In the genomic region with DNA sequence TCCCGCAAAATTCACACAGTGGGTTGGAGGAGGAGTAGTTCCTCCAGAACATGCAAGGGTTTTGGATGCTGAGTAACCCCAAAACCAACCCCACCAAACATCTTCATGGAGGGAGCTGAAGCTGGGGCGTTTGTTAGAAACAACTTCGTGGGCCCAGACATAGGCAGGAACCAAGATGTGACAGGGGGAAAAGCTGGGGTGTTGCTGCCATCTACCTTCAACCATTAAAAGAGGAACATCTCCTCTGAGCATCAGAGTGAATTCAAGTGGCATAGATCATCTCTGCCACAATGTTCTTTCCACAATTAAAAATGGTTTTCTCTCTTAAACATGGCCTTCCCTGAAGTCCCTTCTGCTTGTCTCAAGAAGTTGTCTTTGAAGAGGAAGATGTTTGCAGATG, we compare ENCODE assay signal across 3 cellular contexts.
TF ChIP-seq lines count a peak whose summit lies in the region.

No MANE protein-coding gene starts in this region.

TF ChIP-seq in Ishikawa, 13 proteins besides CTCF, POLR2A, EP300 and RAD21 (continued from another document):
- TF ChIP-seq, protein P1, sequence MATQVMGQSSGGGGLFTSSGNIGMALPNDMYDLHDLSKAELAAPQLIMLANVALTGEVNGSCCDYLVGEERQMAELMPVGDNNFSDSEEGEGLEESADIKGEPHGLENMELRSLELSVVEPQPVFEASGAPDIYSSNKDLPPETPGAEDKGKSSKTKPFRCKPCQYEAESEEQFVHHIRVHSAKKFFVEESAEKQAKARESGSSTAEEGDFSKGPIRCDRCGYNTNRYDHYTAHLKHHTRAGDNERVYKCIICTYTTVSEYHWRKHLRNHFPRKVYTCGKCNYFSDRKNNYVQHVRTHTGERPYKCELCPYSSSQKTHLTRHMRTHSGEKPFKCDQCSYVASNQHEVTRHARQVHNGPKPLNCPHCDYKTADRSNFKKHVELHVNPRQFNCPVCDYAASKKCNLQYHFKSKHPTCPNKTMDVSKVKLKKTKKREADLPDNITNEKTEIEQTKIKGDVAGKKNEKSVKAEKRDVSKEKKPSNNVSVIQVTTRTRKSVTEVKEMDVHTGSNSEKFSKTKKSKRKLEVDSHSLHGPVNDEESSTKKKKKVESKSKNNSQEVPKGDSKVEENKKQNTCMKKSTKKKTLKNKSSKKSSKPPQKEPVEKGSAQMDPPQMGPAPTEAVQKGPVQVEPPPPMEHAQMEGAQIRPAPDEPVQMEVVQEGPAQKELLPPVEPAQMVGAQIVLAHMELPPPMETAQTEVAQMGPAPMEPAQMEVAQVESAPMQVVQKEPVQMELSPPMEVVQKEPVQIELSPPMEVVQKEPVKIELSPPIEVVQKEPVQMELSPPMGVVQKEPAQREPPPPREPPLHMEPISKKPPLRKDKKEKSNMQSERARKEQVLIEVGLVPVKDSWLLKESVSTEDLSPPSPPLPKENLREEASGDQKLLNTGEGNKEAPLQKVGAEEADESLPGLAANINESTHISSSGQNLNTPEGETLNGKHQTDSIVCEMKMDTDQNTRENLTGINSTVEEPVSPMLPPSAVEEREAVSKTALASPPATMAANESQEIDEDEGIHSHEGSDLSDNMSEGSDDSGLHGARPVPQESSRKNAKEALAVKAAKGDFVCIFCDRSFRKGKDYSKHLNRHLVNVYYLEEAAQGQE (IDR thresholded peaks at IDR 0.05; ENCODE audit: low read depth) = no peak
- TF ChIP-seq TCF12 (IDR thresholded peaks at IDR 0.05; ENCODE audit: low read depth) (no peak), USF1 (IDR thresholded peaks at IDR 0.05) (no peak), ZBTB7A (IDR thresholded peaks at IDR 0.05; ENCODE audit: low read depth) (no peak)
- TF ChIP-seq, protein P2, sequence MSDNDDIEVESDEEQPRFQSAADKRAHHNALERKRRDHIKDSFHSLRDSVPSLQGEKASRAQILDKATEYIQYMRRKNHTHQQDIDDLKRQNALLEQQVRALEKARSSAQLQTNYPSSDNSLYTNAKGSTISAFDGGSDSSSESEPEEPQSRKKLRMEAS (IDR thresholded peaks at IDR 0.05) = no peak

TF ChIP-seq in K562, 482 proteins besides CTCF, POLR2A, EP300 and RAD21 (continues in another document):
- TF ChIP-seq, protein P3, sequence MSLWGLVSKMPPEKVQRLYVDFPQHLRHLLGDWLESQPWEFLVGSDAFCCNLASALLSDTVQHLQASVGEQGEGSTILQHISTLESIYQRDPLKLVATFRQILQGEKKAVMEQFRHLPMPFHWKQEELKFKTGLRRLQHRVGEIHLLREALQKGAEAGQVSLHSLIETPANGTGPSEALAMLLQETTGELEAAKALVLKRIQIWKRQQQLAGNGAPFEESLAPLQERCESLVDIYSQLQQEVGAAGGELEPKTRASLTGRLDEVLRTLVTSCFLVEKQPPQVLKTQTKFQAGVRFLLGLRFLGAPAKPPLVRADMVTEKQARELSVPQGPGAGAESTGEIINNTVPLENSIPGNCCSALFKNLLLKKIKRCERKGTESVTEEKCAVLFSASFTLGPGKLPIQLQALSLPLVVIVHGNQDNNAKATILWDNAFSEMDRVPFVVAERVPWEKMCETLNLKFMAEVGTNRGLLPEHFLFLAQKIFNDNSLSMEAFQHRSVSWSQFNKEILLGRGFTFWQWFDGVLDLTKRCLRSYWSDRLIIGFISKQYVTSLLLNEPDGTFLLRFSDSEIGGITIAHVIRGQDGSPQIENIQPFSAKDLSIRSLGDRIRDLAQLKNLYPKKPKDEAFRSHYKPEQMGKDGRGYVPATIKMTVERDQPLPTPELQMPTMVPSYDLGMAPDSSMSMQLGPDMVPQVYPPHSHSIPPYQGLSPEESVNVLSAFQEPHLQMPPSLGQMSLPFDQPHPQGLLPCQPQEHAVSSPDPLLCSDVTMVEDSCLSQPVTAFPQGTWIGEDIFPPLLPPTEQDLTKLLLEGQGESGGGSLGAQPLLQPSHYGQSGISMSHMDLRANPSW (CRISPR knock-in tag; IDR thresholded peaks at IDR 0.05) = no peak
- TF ChIP-seq, protein P4, sequence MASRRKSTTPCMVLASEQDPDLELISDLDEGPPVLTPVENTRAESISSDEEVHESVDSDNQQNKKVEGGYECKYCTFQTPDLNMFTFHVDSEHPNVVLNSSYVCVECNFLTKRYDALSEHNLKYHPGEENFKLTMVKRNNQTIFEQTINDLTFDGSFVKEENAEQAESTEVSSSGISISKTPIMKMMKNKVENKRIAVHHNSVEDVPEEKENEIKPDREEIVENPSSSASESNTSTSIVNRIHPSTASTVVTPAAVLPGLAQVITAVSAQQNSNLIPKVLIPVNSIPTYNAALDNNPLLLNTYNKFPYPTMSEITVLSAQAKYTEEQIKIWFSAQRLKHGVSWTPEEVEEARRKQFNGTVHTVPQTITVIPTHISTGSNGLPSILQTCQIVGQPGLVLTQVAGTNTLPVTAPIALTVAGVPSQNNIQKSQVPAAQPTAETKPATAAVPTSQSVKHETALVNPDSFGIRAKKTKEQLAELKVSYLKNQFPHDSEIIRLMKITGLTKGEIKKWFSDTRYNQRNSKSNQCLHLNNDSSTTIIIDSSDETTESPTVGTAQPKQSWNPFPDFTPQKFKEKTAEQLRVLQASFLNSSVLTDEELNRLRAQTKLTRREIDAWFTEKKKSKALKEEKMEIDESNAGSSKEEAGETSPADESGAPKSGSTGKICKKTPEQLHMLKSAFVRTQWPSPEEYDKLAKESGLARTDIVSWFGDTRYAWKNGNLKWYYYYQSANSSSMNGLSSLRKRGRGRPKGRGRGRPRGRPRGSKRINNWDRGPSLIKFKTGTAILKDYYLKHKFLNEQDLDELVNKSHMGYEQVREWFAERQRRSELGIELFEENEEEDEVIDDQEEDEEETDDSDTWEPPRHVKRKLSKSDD (conservative IDR thresholded peaks at IDR 0.05; ENCODE audit: low read length) = no peak
- TF ChIP-seq ESRRA (IDR thresholded peaks at IDR 0.05; ENCODE audit: borderline replicate concordance, low read depth) (no peak), PTBP1 (IDR thresholded peaks at IDR 0.05; ENCODE audit: low read depth, low read length) (no peak), PRPF4 (IDR thresholded peaks at IDR 0.05; ENCODE audit: insufficient read depth, low read depth, low read length, poor library complexity, severe bottlenecking) (no peak), ZZZ3 (IDR thresholded peaks at IDR 0.05) (no peak), RFX7 (CRISPR knock-in tag; IDR thresholded peaks at IDR 0.05) (no peak), POLR2B (IDR thresholded peaks at IDR 0.05; ENCODE audit: low read depth, partially characterized antibody) (no peak), HNRNPL (IDR thresholded peaks at IDR 0.05; ENCODE audit: low read depth, low read length) (no peak), CTBP1 (IDR thresholded peaks at IDR 0.05; ENCODE audit: borderline replicate concordance) (no peak)
- TF ChIP-seq, protein P5, sequence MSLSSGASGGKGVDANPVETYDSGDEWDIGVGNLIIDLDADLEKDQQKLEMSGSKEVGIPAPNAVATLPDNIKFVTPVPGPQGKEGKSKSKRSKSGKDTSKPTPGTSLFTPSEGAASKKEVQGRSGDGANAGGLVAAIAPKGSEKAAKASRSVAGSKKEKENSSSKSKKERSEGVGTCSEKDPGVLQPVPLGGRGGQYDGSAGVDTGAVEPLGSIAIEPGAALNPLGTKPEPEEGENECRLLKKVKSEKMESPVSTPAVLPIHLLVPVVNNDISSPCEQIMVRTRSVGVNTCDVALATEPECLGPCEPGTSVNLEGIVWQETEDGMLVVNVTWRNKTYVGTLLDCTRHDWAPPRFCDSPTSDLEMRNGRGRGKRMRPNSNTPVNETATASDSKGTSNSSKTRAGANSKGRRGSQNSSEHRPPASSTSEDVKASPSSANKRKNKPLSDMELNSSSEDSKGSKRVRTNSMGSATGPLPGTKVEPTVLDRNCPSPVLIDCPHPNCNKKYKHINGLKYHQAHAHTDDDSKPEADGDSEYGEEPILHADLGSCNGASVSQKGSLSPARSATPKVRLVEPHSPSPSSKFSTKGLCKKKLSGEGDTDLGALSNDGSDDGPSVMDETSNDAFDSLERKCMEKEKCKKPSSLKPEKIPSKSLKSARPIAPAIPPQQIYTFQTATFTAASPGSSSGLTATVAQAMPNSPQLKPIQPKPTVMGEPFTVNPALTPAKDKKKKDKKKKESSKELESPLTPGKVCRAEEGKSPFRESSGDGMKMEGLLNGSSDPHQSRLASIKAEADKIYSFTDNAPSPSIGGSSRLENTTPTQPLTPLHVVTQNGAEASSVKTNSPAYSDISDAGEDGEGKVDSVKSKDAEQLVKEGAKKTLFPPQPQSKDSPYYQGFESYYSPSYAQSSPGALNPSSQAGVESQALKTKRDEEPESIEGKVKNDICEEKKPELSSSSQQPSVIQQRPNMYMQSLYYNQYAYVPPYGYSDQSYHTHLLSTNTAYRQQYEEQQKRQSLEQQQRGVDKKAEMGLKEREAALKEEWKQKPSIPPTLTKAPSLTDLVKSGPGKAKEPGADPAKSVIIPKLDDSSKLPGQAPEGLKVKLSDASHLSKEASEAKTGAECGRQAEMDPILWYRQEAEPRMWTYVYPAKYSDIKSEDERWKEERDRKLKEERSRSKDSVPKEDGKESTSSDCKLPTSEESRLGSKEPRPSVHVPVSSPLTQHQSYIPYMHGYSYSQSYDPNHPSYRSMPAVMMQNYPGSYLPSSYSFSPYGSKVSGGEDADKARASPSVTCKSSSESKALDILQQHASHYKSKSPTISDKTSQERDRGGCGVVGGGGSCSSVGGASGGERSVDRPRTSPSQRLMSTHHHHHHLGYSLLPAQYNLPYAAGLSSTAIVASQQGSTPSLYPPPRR (CRISPR knock-in tag; IDR thresholded peaks at IDR 0.05; ENCODE audit: borderline replicate concordance) = no peak

TF ChIP-seq in SK-N-SH treated with all-trans-retinoic acid at 6 μM for 48 hours, 23 proteins besides CTCF, POLR2A, EP300 and RAD21 (continued from another document):
- TF ChIP-seq GLIS3 (CRISPR knock-in tag; IDR thresholded peaks at IDR 0.05) (no peak), POU6F1 (CRISPR knock-in tag; IDR thresholded peaks at IDR 0.05; ENCODE audit: borderline replicate concordance, low read depth) (no peak), ZNF70 (CRISPR knock-in tag; IDR thresholded peaks at IDR 0.05) (no peak), TCF4 (CRISPR knock-in tag; IDR thresholded peaks at IDR 0.05; ENCODE audit: borderline replicate concordance) (no peak), PPARA (CRISPR knock-in tag; IDR thresholded peaks at IDR 0.05; ENCODE audit: borderline replicate concordance) (no peak), ZNF8 (CRISPR knock-in tag; IDR thresholded peaks at IDR 0.05) (no peak), ESRRG (CRISPR knock-in tag; IDR thresholded peaks at IDR 0.05) (no peak), RARB (CRISPR knock-in tag; IDR thresholded peaks at IDR 0.05) (no peak), ARNTL (CRISPR knock-in tag; IDR thresholded peaks at IDR 0.05; ENCODE audit: borderline replicate concordance, low read depth) (no peak), OSR1 (CRISPR knock-in tag; IDR thresholded peaks at IDR 0.05) (no peak), ZNF565 (CRISPR knock-in tag; conservative IDR thresholded peaks at IDR 0.05; ENCODE audit: low read depth) (no peak), ZFP30 (CRISPR knock-in tag; IDR thresholded peaks at IDR 0.05) (no peak), SNAI2 (CRISPR knock-in tag; IDR thresholded peaks at IDR 0.05) (no peak)
- TF ChIP-seq, protein P6, sequence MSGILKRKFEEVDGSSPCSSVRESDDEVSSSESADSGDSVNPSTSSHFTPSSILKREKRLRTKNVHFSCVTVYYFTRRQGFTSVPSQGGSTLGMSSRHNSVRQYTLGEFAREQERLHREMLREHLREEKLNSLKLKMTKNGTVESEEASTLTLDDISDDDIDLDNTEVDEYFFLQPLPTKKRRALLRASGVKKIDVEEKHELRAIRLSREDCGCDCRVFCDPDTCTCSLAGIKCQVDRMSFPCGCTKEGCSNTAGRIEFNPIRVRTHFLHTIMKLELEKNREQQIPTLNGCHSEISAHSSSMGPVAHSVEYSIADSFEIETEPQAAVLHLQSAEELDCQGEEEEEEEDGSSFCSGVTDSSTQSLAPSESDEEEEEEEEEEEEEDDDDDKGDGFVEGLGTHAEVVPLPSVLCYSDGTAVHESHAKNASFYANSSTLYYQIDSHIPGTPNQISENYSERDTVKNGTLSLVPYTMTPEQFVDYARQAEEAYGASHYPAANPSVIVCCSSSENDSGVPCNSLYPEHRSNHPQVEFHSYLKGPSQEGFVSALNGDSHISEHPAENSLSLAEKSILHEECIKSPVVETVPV (CRISPR knock-in tag; IDR thresholded peaks at IDR 0.05) = no peak
